In genomic region chr17:38733315-38734234, GRCh38 we compare ENCODE assay signal across 2 cellular contexts.
TF ChIP-seq lines count a peak whose summit lies in the region.

No MANE protein-coding gene starts in this region.

TF ChIP-seq in SK-N-SH, 30 proteins besides CTCF, POLR2A, EP300 and RAD21 (continued from another document):
- TF ChIP-seq TAF1 (IDR thresholded peaks at IDR 0.05; ENCODE audit: borderline replicate concordance, low read depth, low read length) (no peak), ZBTB33 (IDR thresholded peaks at IDR 0.05; ENCODE audit: borderline replicate concordance, low read depth) (no peak), EZH2phosphoT487 (IDR thresholded peaks at IDR 0.05; ENCODE audit: borderline replicate concordance, low read depth) (no peak), FOSL2 (IDR thresholded peaks at IDR 0.05; ENCODE audit: borderline replicate concordance, low read depth) (no peak), RFX5 (IDR thresholded peaks at IDR 0.05; ENCODE audit: low read length) (no peak)
- TF ChIP-seq, protein P1, sequence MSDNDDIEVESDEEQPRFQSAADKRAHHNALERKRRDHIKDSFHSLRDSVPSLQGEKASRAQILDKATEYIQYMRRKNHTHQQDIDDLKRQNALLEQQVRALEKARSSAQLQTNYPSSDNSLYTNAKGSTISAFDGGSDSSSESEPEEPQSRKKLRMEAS (IDR thresholded peaks at IDR 0.05; ENCODE audit: low read depth): no peak

TF ChIP-seq in SK-N-SH treated with all-trans-retinoic acid at 6 μM for 48 hours, 23 proteins besides CTCF, POLR2A, EP300 and RAD21 (continued from another document):
- TF ChIP-seq TSHZ2 (CRISPR knock-in tag; IDR thresholded peaks at IDR 0.05): no peak
- TF ChIP-seq BACH2 (CRISPR knock-in tag; IDR thresholded peaks at IDR 0.05; ENCODE audit: borderline replicate concordance): no peak
- TF ChIP-seq SNAI2 (CRISPR knock-in tag; IDR thresholded peaks at IDR 0.05): no peak
- no peak for TF ChIP-seq CSDC2 (CRISPR knock-in tag; IDR thresholded peaks at IDR 0.05)
- no peak for TF ChIP-seq ZFP3 (CRISPR knock-in tag; IDR thresholded peaks at IDR 0.05)
- no peak for TF ChIP-seq RARB (CRISPR knock-in tag; IDR thresholded peaks at IDR 0.05)
- TF ChIP-seq TOX (CRISPR knock-in tag; IDR thresholded peaks at IDR 0.05; ENCODE audit: borderline replicate concordance): no peak
- TF ChIP-seq ZFP30 (CRISPR knock-in tag; IDR thresholded peaks at IDR 0.05): no peak
- TF ChIP-seq ARNTL (CRISPR knock-in tag; IDR thresholded peaks at IDR 0.05; ENCODE audit: borderline replicate concordance, low read depth): no peak
- TF ChIP-seq GLIS3 (CRISPR knock-in tag; IDR thresholded peaks at IDR 0.05): no peak
- no peak for TF ChIP-seq CSRNP3 (CRISPR knock-in tag; IDR thresholded peaks at IDR 0.05)
- TF ChIP-seq ZNF565 (CRISPR knock-in tag; conservative IDR thresholded peaks at IDR 0.05; ENCODE audit: low read depth): no peak
- TF ChIP-seq TCF4 (CRISPR knock-in tag; IDR thresholded peaks at IDR 0.05; ENCODE audit: borderline replicate concordance): no peak
- TF ChIP-seq ZNF8 (CRISPR knock-in tag; IDR thresholded peaks at IDR 0.05): no peak
- TF ChIP-seq PPARA (CRISPR knock-in tag; IDR thresholded peaks at IDR 0.05; ENCODE audit: borderline replicate concordance): no peak
- TF ChIP-seq, protein P2, sequence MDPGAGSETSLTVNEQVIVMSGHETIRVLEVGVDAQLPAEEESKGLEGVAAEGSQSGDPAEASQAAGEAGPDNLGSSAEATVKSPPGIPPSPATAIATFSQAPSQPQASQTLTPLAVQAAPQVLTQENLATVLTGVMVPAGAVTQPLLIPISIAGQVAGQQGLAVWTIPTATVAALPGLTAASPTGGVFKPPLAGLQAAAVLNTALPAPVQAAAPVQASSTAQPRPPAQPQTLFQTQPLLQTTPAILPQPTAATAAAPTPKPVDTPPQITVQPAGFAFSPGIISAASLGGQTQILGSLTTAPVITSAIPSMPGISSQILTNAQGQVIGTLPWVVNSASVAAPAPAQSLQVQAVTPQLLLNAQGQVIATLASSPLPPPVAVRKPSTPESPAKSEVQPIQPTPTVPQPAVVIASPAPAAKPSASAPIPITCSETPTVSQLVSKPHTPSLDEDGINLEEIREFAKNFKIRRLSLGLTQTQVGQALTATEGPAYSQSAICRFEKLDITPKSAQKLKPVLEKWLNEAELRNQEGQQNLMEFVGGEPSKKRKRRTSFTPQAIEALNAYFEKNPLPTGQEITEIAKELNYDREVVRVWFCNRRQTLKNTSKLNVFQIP (CRISPR knock-in tag; IDR thresholded peaks at IDR 0.05; ENCODE audit: borderline replicate concordance, low read depth): no peak
- no peak for TF ChIP-seq ZNF70 (CRISPR knock-in tag; IDR thresholded peaks at IDR 0.05)
